ENCODE assay signal across 11 cellular contexts in genomic region chr5:178388381-178389030, GRCh38.
DNase-seq lines count a peak whose midpoint lies in the region; ATAC-seq and TF ChIP-seq lines count a peak whose summit lies in the region.
"Had no signal": no experiment of that assay in that cellular context is flagged by ENCODE, and none has a peak within 500 bp of the region (broad histone marks: within the 10 kb centered on the region; RNA-seq: fewer than 3 reads in every experiment).

No MANE protein-coding gene starts in this region.

- H3K27me3 ChIP-seq in GM23248 (replicated peaks; ENCODE audit: insufficient read depth) (no peaks in the 10 kb centered on the region), Panc1 (ENCODE audit: control insufficient read depth, insufficient read depth, low read length) (no peaks in the 10 kb centered on the region), neutrophil (no peaks in the 10 kb centered on the region)

- H3K9me3 Mint-ChIP-seq in glutamatergic neuron (ENCODE audit: unreplicated experiment): no peaks in the 10 kb centered on the region
- H3K9me3 Mint-ChIP-seq: activated T-helper 1 cell treated with anti-CD3 and anti-CD28 coated beads, Interleukin-12 subunit alpha, Interleukin-12 subunit beta, Interleukin-2, Interleukin-4 antibody, amounts not matched to agents 30 ng/mL and 10 ng/mL and 1 ng/mL, durations not matched to agents 14 hours and 24 hours and 36 hours had no signal

- H3K9me2 ChIP-seq in GM23248 (ENCODE audit: insufficient read depth): no peaks in the 10 kb centered on the region

- no peak overlapping the region for H3K4me2 ChIP-seq in GM23248 (ENCODE audit: unreplicated experiment)

- POLR2A ChIA-PET in Panc1 (lab: Charles Lee): no interaction called here

- H3K27ac Mint-ChIP-seq in glutamatergic neuron (ENCODE audit: unreplicated experiment): no peak overlapping the region
- H3K27ac Mint-ChIP-seq: activated T-helper 1 cell treated with anti-CD3 and anti-CD28 coated beads, Interleukin-12 subunit alpha, Interleukin-12 subunit beta, Interleukin-2, Interleukin-4 antibody, amounts not matched to agents 30 ng/mL and 10 ng/mL and 1 ng/mL, durations not matched to agents 14 hours and 24 hours and 36 hours had no signal

- peaks cover 9% of the 10 kb centered on the region for H3K27me3 Mint-ChIP-seq in glutamatergic neuron (ENCODE audit: unreplicated experiment)

- no peak overlapping the region for H3K27ac ChIP-seq in GM23248
- H3K27ac ChIP-seq in Panc1 (ENCODE audit: low read length): no peak overlapping the region
- H3K27ac ChIP-seq in neutrophil: peak overlapping the region; percentile 68
- H3K27ac ChIP-seq: C4-2B had no signal

- intact Hi-C loops in Panc1 (cut with micrococcal nuclease; ENCODE audit: unreplicated experiment) (no loop called here), cardiac septum (cut with DNase I) (no loop called here)

- ATAC-seq in Panc1 (0 out of 2 replicates have a peak, but pooled peaks have one; percentile 19), GM19035 (IDR thresholded peaks at IDR 0.05; ENCODE audit: unreplicated experiment) (no peak), HG03571 (IDR thresholded peaks at IDR 0.05; ENCODE audit: unreplicated experiment) (no peak)

- 29 to 34% methylated on average over 8 of the region's 8 CpGs for WGBS in GM23248 (ENCODE audit: low coverage in 1 of 2, low lambda C conversion rate in 2 of 2, missing lambda C conversion rate in 2 of 2), 2 experiments

- DNase-seq in GM23248 (peak; percentile 32), Panc1 (ENCODE audit: low read depth, low spot score) (no peak), cardiac septum (ENCODE audit: low spot score) (peak; percentile 73), glutamatergic neuron (no peak), cerebellar cortex (ENCODE audit: low spot score) (no peak)
- DNase-seq: NCI-H1417 had no signal

- H3K4me1 ChIP-seq in GM23248 (ENCODE audit: insufficient read depth): no peaks in the 10 kb centered on the region
- no peaks in the 10 kb centered on the region for H3K4me1 ChIP-seq in Panc1 (ENCODE audit: control insufficient read depth, insufficient read depth, low read length)
- peaks cover 63 to 96% of the 10 kb centered on the region in 2 experiments for H3K4me1 ChIP-seq in neutrophil (ENCODE audit: control insufficient read depth in 1 of 2, insufficient read depth in 1 of 2, low read depth in 1 of 2, low read length in 1 of 2)

- H3K4me1 Mint-ChIP-seq in glutamatergic neuron (ENCODE audit: low read depth, unreplicated experiment): peaks cover 44% of the 10 kb centered on the region

- H3K9me3 ChIP-seq in GM23248 (ENCODE audit: low read depth): no peaks in the 10 kb centered on the region
- no peaks in the 10 kb centered on the region for H3K9me3 ChIP-seq in Panc1 (ENCODE audit: control insufficient read depth, insufficient read depth, low read depth, low read length)
- H3K9me3 ChIP-seq in neutrophil: no peaks in the 10 kb centered on the region

- in situ Hi-C loops in GM23248 (cut with MboI): no loop called here
- in situ Hi-C loops in Panc1 (cut with HindIII; ENCODE audit: low pct_unique_long_range_greater_than_20kb, low sequenced_read_pairs): no loop called here

- no peaks in the 10 kb centered on the region for H3K79me2 ChIP-seq in GM23248 (ENCODE audit: insufficient read depth)

- TF ChIP-seq CTCF in Panc1 (IDR thresholded peaks at IDR 0.05) (no peak), neutrophil (IDR thresholded peaks at IDR 0.05) (no peak), glutamatergic neuron (IDR thresholded peaks at IDR 0.05; ENCODE audit: partially characterized antibody, unreplicated experiment) (no peak)

- CTCF ChIA-PET in Panc1 (lab: Charles Lee): no interaction called here

- H3K36me3 ChIP-seq in GM23248 (ENCODE audit: low read depth) (no peaks in the 10 kb centered on the region), Panc1 (ENCODE audit: control insufficient read depth, insufficient read depth, low read length) (no peaks in the 10 kb centered on the region), neutrophil (no peaks in the 10 kb centered on the region)

- H3F3A ChIP-seq in GM23248 (ENCODE audit: insufficient read depth): no peaks in the 10 kb centered on the region

- H4K20me1 ChIP-seq in GM23248 (ENCODE audit: insufficient read depth): no peaks in the 10 kb centered on the region

- H3K4me3 ChIP-seq in GM23248: no peak overlapping the region
- H3K4me3 ChIP-seq in Panc1 (ENCODE audit: low read depth in 2 of 2, low read length in 2 of 2): no peak overlapping the region
- no peak overlapping the region for H3K4me3 ChIP-seq in neutrophil (ENCODE audit: low read depth in 1 of 2, low read length in 1 of 2)

- H3K4me3 Mint-ChIP-seq in glutamatergic neuron (ENCODE audit: unreplicated experiment): no peak overlapping the region
- H3K4me3 Mint-ChIP-seq: activated T-helper 1 cell treated with anti-CD3 and anti-CD28 coated beads, Interleukin-12 subunit alpha, Interleukin-12 subunit beta, Interleukin-2, Interleukin-4 antibody, amounts not matched to agents 30 ng/mL and 10 ng/mL and 1 ng/mL, durations not matched to agents 14 hours and 24 hours and 36 hours had no signal

- no peak overlapping the region for H2AFZ ChIP-seq in GM23248

- no TSS peak for BruUV-seq in Panc1 (replicated peaks; lab: Mats Ljungman, UMichigan)

- H3K36me3 Mint-ChIP-seq in glutamatergic neuron (ENCODE audit: unreplicated experiment): no peaks in the 10 kb centered on the region

- no peak overlapping the region for H3K9ac ChIP-seq in GM23248

Comparison
In these comparisons a context has a peak if more than half of its experiments do, and no peak if none do; other contexts are left out.
1. DNase-seq: peak in GM23248 (single experiment) and cardiac septum (single experiment); none in Panc1 (single experiment), glutamatergic neuron (single experiment) and cerebellar cortex (single experiment).